Comparison of ENCODE assay signal across 35 cellular contexts in genomic region chr21:26624983-26625519, GRCh38. TPM values are rescaled to one million over a fixed set of nuclear protein-coding genes. Genes with fewer than 3 reads are reported as not detected.
"Had no signal": no experiment of that assay in that cellular context is flagged by ENCODE, and none has a peak within 500 bp of the region (broad histone marks: within the 10 kb centered on the region; RNA-seq: fewer than 3 reads in every experiment).

No MANE protein-coding gene starts in this region.

- H3K36me3 ChIP-seq: brain microvascular endothelial cell, esophagus squamous epithelium, gastroesophageal sphincter had no signal

- H3K27ac ChIP-seq: brain microvascular endothelial cell, epithelial cell of prostate, esophagus squamous epithelium, gastroesophageal sphincter had no signal

- FAIRE-seq: astrocyte, colon, endometrium, endothelial cell of umbilical vein had no signal

- H3K9me3 ChIP-seq: esophagus squamous epithelium had no signal

- DNase-seq: activated CD4-positive, alpha-beta memory T cell treated with anti-CD3 and anti-CD28 coated beads for 36 hours; activated CD4-positive, alpha-beta T cell treated with anti-CD3 and anti-CD28 coated beads for 36 hours; activated CD4-positive, alpha-beta T cell treated with anti-CD3 and anti-CD28 coated beads, Interleukin-2, amount 10 ng/mL, durations not matched to agents 24 days and 14 days; activated CD4-positive, CD25-positive, alpha-beta regulatory T cell; activated CD4-positive, CD25-positive, alpha-beta regulatory T cell treated with anti-CD3 and anti-CD28 coated beads, Interleukin-2, amount 50 U/mL, for 72 hours; activated CD8-positive, alpha-beta memory T cell treated with anti-CD3 and anti-CD28 coated beads, Interleukin-2, amount 10 ng/mL, durations not matched to agents 7 days and 5 days; activated CD8-positive, alpha-beta memory T cell treated with anti-CD3 and anti-CD28 coated beads, Interleukin-2, amount 50 U/mL, for 4 hours; activated CD8-positive, alpha-beta T cell treated with anti-CD3 and anti-CD28 coated beads, Interleukin-2, amount 10 ng/mL, durations not matched to agents 7 days and 5 days; activated effector memory CD4-positive, alpha-beta T cell treated with anti-CD3 and anti-CD28 coated beads, Interleukin-2, amount 50 U/mL, for 16 hours; activated naive CD4-positive, alpha-beta T cell treated with anti-CD3 and anti-CD28 coated beads for 36 hours; activated naive CD8-positive, alpha-beta T cell treated with anti-CD3 and anti-CD28 coated beads, Interleukin-2, amount 10 ng/mL, durations not matched to agents 7 days and 5 days; activated T-cell treated with anti-CD3 and anti-CD28 coated beads, Interleukin-2, amount 50 U/mL, for 1 hour; activated T-cell treated with anti-CD3 and anti-CD28 coated beads, Interleukin-2, amount 50 U/mL, for 48 hours; amniotic stem cell; anterior cingulate cortex; brain microvascular endothelial cell; caudate nucleus; cortex of kidney; dermis blood vessel endothelial cell; effector CD4-positive, alpha-beta T cell; esophagus squamous epithelium; foreskin melanocyte; head of caudate nucleus; T-helper 2 cell had no signal

- H3K4me1 ChIP-seq: esophagus squamous epithelium, gastroesophageal sphincter had no signal

- H3K27me3 ChIP-seq: brain microvascular endothelial cell, esophagus squamous epithelium had no signal

- H3K4me3 ChIP-seq: esophagus squamous epithelium, gastroesophageal sphincter had no signal

- ATAC-seq: activated CD4-positive, alpha-beta T cell treated with anti-CD3 and anti-CD28 coated beads for 36 hours; activated CD8-positive, alpha-beta memory T cell treated with anti-CD3 and anti-CD28 coated beads, Interleukin-2, amount 10 ng/mL, durations not matched to agents 7 days and 5 days; activated CD8-positive, alpha-beta T cell treated with anti-CD3 and anti-CD28 coated beads, Interleukin-2, amount 10 ng/mL, durations not matched to agents 7 days and 5 days; gastroesophageal sphincter had no signal

RNA-seq across cellular contexts. Expression of gene CYYR1, which starts 52.0 kb away (rescaled TPM):
- total RNA-seq: activated CD4-positive, alpha-beta memory T cell treated with anti-CD3 and anti-CD28 coated beads for 36 hours; activated CD4-positive, alpha-beta T cell treated with anti-CD3 and anti-CD28 coated beads for 36 hours; activated CD4-positive, alpha-beta T cell treated with anti-CD3 and anti-CD28 coated beads, Interleukin-2, amount 10 ng/mL, durations not matched to agents 24 days and 14 days; activated CD8-positive, alpha-beta memory T cell treated with anti-CD3 and anti-CD28 coated beads for 36 hours; activated CD8-positive, alpha-beta memory T cell treated with anti-CD3 and anti-CD28 coated beads, Interleukin-2, amount 10 ng/mL, durations not matched to agents 7 days and 5 days; activated CD8-positive, alpha-beta T cell treated with anti-CD3 and anti-CD28 coated beads, Interleukin-2, amount 10 ng/mL, durations not matched to agents 7 days and 5 days; activated naive CD4-positive, alpha-beta T cell treated with anti-CD3 and anti-CD28 coated beads for 36 hours; activated naive CD8-positive, alpha-beta T cell treated with anti-CD3 and anti-CD28 coated beads, Interleukin-2, amount 10 ng/mL, durations not matched to agents 7 days and 5 days; activated T-helper 1 cell treated with anti-CD3 and anti-CD28 coated beads, Interleukin-12 subunit alpha, Interleukin-12 subunit beta, Interleukin-2, Interleukin-4 antibody, amounts not matched to agents 30 ng/mL and 10 ng/mL and 1 ng/mL, durations not matched to agents 14 hours and 24 hours and 36 hours; fibroblast of villous mesenchyme; T-helper 1 cell treated with Interleukin-12 subunit alpha and Interleukin-12 subunit beta and Interleukin-4 antibody, amounts not matched to agents 30 ng/mL and 1 ng/mL, for 36 hours had no signal
- polyA plus RNA-seq: fibroblast of lung had no signal
